In genomic region chr2:179751184-179751809, GRCh38 we compare ENCODE assay signal across 8 cellular contexts.
DNase-seq lines count a peak whose midpoint lies in the region; ATAC-seq and TF ChIP-seq lines count a peak whose summit lies in the region.

No MANE protein-coding gene starts in this region.

- TF ChIP-seq EP300 in ovary (IDR thresholded peaks at IDR 0.05), result no peak

- H3K27me3 Mint-ChIP-seq in endodermal cell (ENCODE audit: insufficient read depth), result no peaks in the 10 kb centered on the region

- peaks cover 14% of the 10 kb centered on the region for H3K9me3 Mint-ChIP-seq in endodermal cell

- H2AFZ ChIP-seq in HCT116 (ENCODE audit: low read depth, low read length, poor library complexity, severe bottlenecking), result no peak overlapping the region

- H3K9me3 ChIP-seq in HCT116 (ENCODE audit: control insufficient read depth in 1 of 2, insufficient read depth in 1 of 2, low read depth in 1 of 2, low read length in 2 of 2) (no peaks in the 10 kb centered on the region), endodermal cell (ENCODE audit: control insufficient read depth, low read length) (no peaks in the 10 kb centered on the region), ovary (no peaks in the 10 kb centered on the region)

- peak; percentile 19 for DNase-seq in COR-L47 (lab: John Stamatoyannopoulos, UW)
- DNase-seq in HCT116 (ENCODE audit: low read depth, low spot score), result peak; percentile 18
- peak; percentile 59 for DNase-seq in NCI-H748 treated with DMSO at 0.1 percent for 48 hours (lab: John Stamatoyannopoulos, UW)
- no peak for DNase-seq in endodermal cell
- no peak for DNase-seq in ovary
- no peak for DNase-seq in activated CD4-positive, CD25-positive, alpha-beta regulatory T cell (lab: John Stamatoyannopoulos, UW)

- ATAC-seq in HCT116, result 0 out of 2 replicates have a peak, but pooled peaks have one; percentile 46
- ATAC-seq in HG03439 (IDR thresholded peaks at IDR 0.05; ENCODE audit: unreplicated experiment), result no peak
- ATAC-seq in HG03432 (IDR thresholded peaks at IDR 0.05; ENCODE audit: unreplicated experiment), result no peak

- POLR2A ChIA-PET in HCT116 (lab: Charles Lee), result no interaction called here

- H3K36me3 ChIP-seq in HCT116 (ENCODE audit: control insufficient read depth in 1 of 2, insufficient read depth in 2 of 2, low read length in 2 of 2) (no peaks in the 10 kb centered on the region), endodermal cell (ENCODE audit: control insufficient read depth, insufficient read depth, low read length) (no peaks in the 10 kb centered on the region), ovary (no peaks in the 10 kb centered on the region)

- H3K4me1 ChIP-seq in HCT116 (ENCODE audit: control insufficient read depth in 1 of 2, insufficient read depth in 2 of 2, low read length in 2 of 2) (no peaks in the 10 kb centered on the region), endodermal cell (ENCODE audit: control insufficient read depth, insufficient read depth, low read length) (no peaks in the 10 kb centered on the region), ovary (ENCODE audit: insufficient read depth) (no peaks in the 10 kb centered on the region)

- H3K4me2 ChIP-seq in HCT116 (ENCODE audit: low read length), result no peak overlapping the region

- H3K36me3 Mint-ChIP-seq in endodermal cell (ENCODE audit: low read depth), result no peaks in the 10 kb centered on the region

- intact Hi-C loops in HCT116 (cut with micrococcal nuclease), result loop anchor here (1.0 to 10.0 kb wide), 5 partner anchors 324 to 955 kb away; no protein-coding TSS in a partner anchor
- intact Hi-C loops in ovary (cut with DNase I), result loop anchor here in 1 of 4 donors (5.0 kb wide), 1 partner anchor 329 kb away; no protein-coding TSS in a partner anchor

- CTCF ChIA-PET in HCT116 (lab: Charles Lee), result no interaction called here

- H3K27ac ChIP-seq in HCT116 (ENCODE audit: low read depth, low read length) (no peak overlapping the region), endodermal cell (ENCODE audit: low read depth, low read length) (no peak overlapping the region), ovary (no peak overlapping the region)

- no peak for TF ChIP-seq POLR2A in HCT116 (IDR thresholded peaks at IDR 0.05; ENCODE audit: borderline replicate concordance, extremely low read depth, insufficient read depth, insufficient read length)
- no peak for TF ChIP-seq POLR2A in ovary (IDR thresholded peaks at IDR 0.05)

- RAD21 ChIA-PET in HCT116 (lab: Charles Lee; ENCODE audit: low non-redundant PET in 1 of 2, low total read pairs in 2 of 2, uncharacterized antibody in 2 of 2, unreplicated experiment in 2 of 2), result no interaction called here

- H3K79me2 ChIP-seq in HCT116 (ENCODE audit: insufficient read depth, low read length), result no peaks in the 10 kb centered on the region

- TF ChIP-seq RAD21 in HCT116 (IDR thresholded peaks at IDR 0.05; ENCODE audit: low read depth), result peak; percentile 88

- WGBS in endodermal cell (ENCODE audit: insufficient coverage in 1 of 2, insufficient read length in 1 of 2), 2 experiments, result 47% methylated on average over 2 of the region's 4 CpGs; no CpG with 5 or more reads in 1 of the 2 experiments
- WGBS in ovary, 3 donors, result 12 to 24% (median 14%) methylated on average over 4 of the region's 4 CpGs

- BruUV-seq in HCT116 (replicated peaks; lab: Mats Ljungman, UMichigan), result no TSS peak

- peak; percentile 42 to 82 (median 78); a peak in 5 of 6 replicates for TF ChIP-seq CTCF in HCT116 (IDR thresholded peaks at IDR 0.05 in 2 of 3, conservative IDR thresholded peaks at IDR 0.05 in 1 of 3; ENCODE audit: borderline replicate concordance in 1 of 3, insufficient read depth in 1 of 3, low read depth in 2 of 3, low read length in 2 of 3)
- TF ChIP-seq CTCF in endodermal cell (conservative IDR thresholded peaks at IDR 0.05), result peak; percentile 83
- peak in 2 of 3 donors; percentile 54 to 58 for TF ChIP-seq CTCF in ovary (IDR thresholded peaks at IDR 0.05)

- no peaks in the 10 kb centered on the region for H4K20me1 ChIP-seq in HCT116 (ENCODE audit: insufficient read depth)

- H3K9me2 ChIP-seq in HCT116 (ENCODE audit: insufficient read depth), result no peaks in the 10 kb centered on the region

- H3K27ac Mint-ChIP-seq in endodermal cell, result no peak overlapping the region

- no peak overlapping the region for H3K4me3 Mint-ChIP-seq in endodermal cell

- H3K9ac ChIP-seq in HCT116 (ENCODE audit: low read length), result no peak overlapping the region
- H3K9ac ChIP-seq in endodermal cell (ENCODE audit: extremely low read depth, low read length, poor library complexity, severe bottlenecking), result no peak overlapping the region

- H3K4me1 Mint-ChIP-seq in endodermal cell, result peaks cover 11% of the 10 kb centered on the region

- H3K27me3 ChIP-seq in HCT116 (ENCODE audit: insufficient read depth, low read length), result no peaks in the 10 kb centered on the region
- H3K27me3 ChIP-seq in endodermal cell (ENCODE audit: control insufficient read depth, insufficient read depth, low read length, poor library complexity, severe bottlenecking), result no peaks in the 10 kb centered on the region
- no peaks in the 10 kb centered on the region for H3K27me3 ChIP-seq in ovary

- H3K4me3 ChIP-seq in HCT116 (replicated peaks in 1 of 2; ENCODE audit: low read depth in 1 of 2, low read length in 2 of 2), result no peak overlapping the region
- no peak overlapping the region for H3K4me3 ChIP-seq in endodermal cell (ENCODE audit: low read length)
- no peak overlapping the region for H3K4me3 ChIP-seq in ovary

TF ChIP-seq in HCT116, 20 proteins besides CTCF, POLR2A, EP300 and RAD21 (continues in another document):
- no peak for TF ChIP-seq YY1 (IDR thresholded peaks at IDR 0.05; ENCODE audit: extremely low read depth, insufficient replicate concordance, low read depth, low read length)
- no peak for TF ChIP-seq SIN3A (IDR thresholded peaks at IDR 0.05; ENCODE audit: low read depth)
- TF ChIP-seq TCF7L2 (IDR thresholded peaks at IDR 0.05; ENCODE audit: borderline replicate concordance, extremely low read depth, insufficient read depth, insufficient read length), result no peak
- no peak for TF ChIP-seq MAX (IDR thresholded peaks at IDR 0.05)
- no peak for TF ChIP-seq ELF1 (IDR thresholded peaks at IDR 0.05; ENCODE audit: borderline replicate concordance, low read depth)
- no peak for TF ChIP-seq EGR1 (IDR thresholded peaks at IDR 0.05; ENCODE audit: low read depth)
- no peak for TF ChIP-seq EZH2 (IDR thresholded peaks at IDR 0.05)
- no peak for TF ChIP-seq ZFX (IDR thresholded peaks at IDR 0.05)
- no peak for TF ChIP-seq ZNF274 (IDR thresholded peaks at IDR 0.05; ENCODE audit: low read depth, low read length)
- TF ChIP-seq SRF (IDR thresholded peaks at IDR 0.05; ENCODE audit: low read depth), result no peak
- TF ChIP-seq ATF3 (IDR thresholded peaks at IDR 0.05), result no peak
- TF ChIP-seq SP1 (IDR thresholded peaks at IDR 0.05; ENCODE audit: low read depth), result no peak
- TF ChIP-seq ZBTB33 (IDR thresholded peaks at IDR 0.05; ENCODE audit: extremely low read depth, insufficient replicate concordance, low read length), result no peak
- no peak for TF ChIP-seq CEBPB (IDR thresholded peaks at IDR 0.05; ENCODE audit: low read depth)
- TF ChIP-seq CBX3 (IDR thresholded peaks at IDR 0.05; ENCODE audit: low read depth), result no peak
- TF ChIP-seq JUND (IDR thresholded peaks at IDR 0.05), result no peak
- no peak for TF ChIP-seq FOSL1 (IDR thresholded peaks at IDR 0.05; ENCODE audit: low read depth)

Comparison
In these comparisons a context has a peak if more than half of its experiments do, and no peak if none do; other contexts are left out.
1. DNase-seq: peak in COR-L47 (single experiment), HCT116 (single experiment) and NCI-H748 treated with DMSO at 0.1 percent for 48 hours (single experiment); none in endodermal cell (single experiment), ovary (0 of 5) and activated CD4-positive, CD25-positive, alpha-beta regulatory T cell (0 of 4).
2. Peak in every context shown above with its lines, with median percentiles within 50 percentile points of each other: CTCF ChIP-seq.